Comparison of ENCODE assay signal across 11 cellular contexts in the genomic region with DNA sequence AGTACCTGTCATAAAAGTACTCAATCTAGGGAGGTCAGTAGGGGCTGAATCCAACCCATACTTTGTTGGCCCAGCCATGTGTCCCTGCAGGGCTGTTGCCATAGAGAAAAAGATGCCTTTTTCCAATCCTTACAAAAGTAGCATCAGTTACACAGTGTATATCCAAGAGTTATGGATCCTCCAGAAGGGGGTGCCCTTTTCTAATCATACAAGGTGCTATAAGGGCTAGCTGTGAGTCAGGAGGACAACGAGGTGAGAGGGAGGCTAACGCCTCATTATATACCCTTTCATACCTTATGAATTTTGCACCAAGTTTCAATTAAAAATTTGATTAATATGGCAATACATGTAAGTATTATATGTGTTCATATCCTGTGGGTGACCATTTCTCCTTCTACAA. TPM values are rescaled to one million over a fixed set of nuclear protein-coding genes. Genes with fewer than 3 reads are reported as not detected.
DNase-seq lines count a peak whose midpoint lies in the region; ATAC-seq and TF ChIP-seq lines count a peak whose summit lies in the region.
"Had no signal": no experiment of that assay in that cellular context is flagged by ENCODE, and none has a peak within 500 bp of the region (broad histone marks: within the 10 kb centered on the region; RNA-seq: fewer than 3 reads in every experiment).

No MANE protein-coding gene starts in this region.

- TF ChIP-seq CTCF in progenitor cell of endocrine pancreas (IDR thresholded peaks at IDR 0.05; ENCODE audit: unreplicated experiment): peak; percentile 42

- ATAC-seq in HG02973 (IDR thresholded peaks at IDR 0.05; ENCODE audit: unreplicated experiment): no peak
- no peak for ATAC-seq in activated CD8-positive, alpha-beta memory T cell treated with anti-CD3 and anti-CD28 coated beads, Interleukin-2, amount 10 ng/mL, durations not matched to agents 7 days and 5 days
- ATAC-seq: natural killer cell treated with Interleukin-12 subunit alpha and Interleukin-12 subunit beta and Interleukin-15 and Interleukin-18, amount 100 ng/mL, for 72 hours had no signal

- H3K4me3 Mint-ChIP-seq in activated naive CD4-positive, alpha-beta T cell treated with anti-CD3 and anti-CD28 coated beads for 36 hours: no peak overlapping the region
- H3K4me3 Mint-ChIP-seq in progenitor cell of endocrine pancreas (ENCODE audit: low read depth): no peak overlapping the region
- H3K4me3 Mint-ChIP-seq in activated CD8-positive, alpha-beta memory T cell treated with anti-CD3 and anti-CD28 coated beads, Interleukin-2, amount 10 ng/mL, durations not matched to agents 7 days and 5 days: no peak overlapping the region
- H3K4me3 Mint-ChIP-seq: natural killer cell treated with Interleukin-12 subunit alpha and Interleukin-12 subunit beta and Interleukin-15 and Interleukin-18, amount 100 ng/mL, for 72 hours had no signal

- peaks cover 13% of the 10 kb centered on the region for H3K4me1 Mint-ChIP-seq in activated naive CD4-positive, alpha-beta T cell treated with anti-CD3 and anti-CD28 coated beads for 36 hours (ENCODE audit: low read depth)
- peaks cover 10% of the 10 kb centered on the region for H3K4me1 Mint-ChIP-seq in progenitor cell of endocrine pancreas (ENCODE audit: low read depth)
- peaks cover 41% of the 10 kb centered on the region for H3K4me1 Mint-ChIP-seq in activated CD8-positive, alpha-beta memory T cell treated with anti-CD3 and anti-CD28 coated beads, Interleukin-2, amount 10 ng/mL, durations not matched to agents 7 days and 5 days

- no peaks in the 10 kb centered on the region for H3K36me3 Mint-ChIP-seq in activated naive CD4-positive, alpha-beta T cell treated with anti-CD3 and anti-CD28 coated beads for 36 hours (ENCODE audit: low read depth)
- no peaks in the 10 kb centered on the region for H3K36me3 Mint-ChIP-seq in progenitor cell of endocrine pancreas (ENCODE audit: insufficient read depth)
- H3K36me3 Mint-ChIP-seq in activated CD8-positive, alpha-beta memory T cell treated with anti-CD3 and anti-CD28 coated beads, Interleukin-2, amount 10 ng/mL, durations not matched to agents 7 days and 5 days: peaks cover 7% of the 10 kb centered on the region

- no peaks in the 10 kb centered on the region for H3K27me3 Mint-ChIP-seq in activated naive CD4-positive, alpha-beta T cell treated with anti-CD3 and anti-CD28 coated beads for 36 hours (ENCODE audit: low read depth)
- no peaks in the 10 kb centered on the region for H3K27me3 Mint-ChIP-seq in progenitor cell of endocrine pancreas
- H3K27me3 Mint-ChIP-seq in activated CD8-positive, alpha-beta memory T cell treated with anti-CD3 and anti-CD28 coated beads, Interleukin-2, amount 10 ng/mL, durations not matched to agents 7 days and 5 days: no peaks in the 10 kb centered on the region
- H3K27me3 Mint-ChIP-seq: natural killer cell treated with Interleukin-12 subunit alpha and Interleukin-12 subunit beta and Interleukin-15 and Interleukin-18, amount 100 ng/mL, for 72 hours had no signal

- intact Hi-C loops in activated naive CD4-positive, alpha-beta T cell treated with anti-CD3 and anti-CD28 coated beads for 36 hours (cut with micrococcal nuclease): loop anchor here (1.0 kb wide), 1 partner anchor 125 kb away; no protein-coding TSS in a partner anchor

- H3K9me3 Mint-ChIP-seq in activated naive CD4-positive, alpha-beta T cell treated with anti-CD3 and anti-CD28 coated beads for 36 hours: no peaks in the 10 kb centered on the region
- no peaks in the 10 kb centered on the region for H3K9me3 Mint-ChIP-seq in progenitor cell of endocrine pancreas (ENCODE audit: low read depth)
- no peaks in the 10 kb centered on the region for H3K9me3 Mint-ChIP-seq in activated CD8-positive, alpha-beta memory T cell treated with anti-CD3 and anti-CD28 coated beads, Interleukin-2, amount 10 ng/mL, durations not matched to agents 7 days and 5 days (ENCODE audit: low read depth)
- H3K9me3 Mint-ChIP-seq: natural killer cell treated with Interleukin-12 subunit alpha and Interleukin-12 subunit beta and Interleukin-15 and Interleukin-18, amount 100 ng/mL, for 72 hours had no signal

- peak; percentile 8 for DNase-seq in activated naive CD4-positive, alpha-beta T cell treated with anti-CD3 and anti-CD28 coated beads for 36 hours
- DNase-seq in activated naive CD4-positive, alpha-beta T cell treated with anti-CD3 and anti-CD28 coated beads, Interleukin-2, amount 50 U/mL, for 16 hours: no peak
- DNase-seq in MV-4-11 (lab: John Stamatoyannopoulos, UW) (peak; percentile 21), cerebellum (ENCODE audit: low spot score) (peak; percentile 15), progenitor cell of endocrine pancreas (ENCODE audit: low spot score, unreplicated experiment) (no peak)
- no peak for DNase-seq in activated CD8-positive, alpha-beta memory T cell treated with anti-CD3 and anti-CD28 coated beads, Interleukin-2, amount 10 ng/mL, durations not matched to agents 7 days and 5 days
- no peak for DNase-seq in stimulated activated CD4-positive, alpha-beta T cell treated with anti-CD3 and anti-CD28 coated beads, Interleukin-4, amount 100 ng/mL, for 1 hour
- DNase-seq: activated CD8-positive, alpha-beta memory T cell treated with anti-CD3 and anti-CD28 coated beads for 24 hours; NCI-H1105 treated with DMSO at 0.1 percent for 48 hours had no signal

- H3K27ac Mint-ChIP-seq in activated naive CD4-positive, alpha-beta T cell treated with anti-CD3 and anti-CD28 coated beads for 36 hours: no peak overlapping the region
- no peak overlapping the region for H3K27ac Mint-ChIP-seq in progenitor cell of endocrine pancreas
- no peak overlapping the region for H3K27ac Mint-ChIP-seq in activated CD8-positive, alpha-beta memory T cell treated with anti-CD3 and anti-CD28 coated beads, Interleukin-2, amount 10 ng/mL, durations not matched to agents 7 days and 5 days
- H3K27ac Mint-ChIP-seq: natural killer cell treated with Interleukin-12 subunit alpha and Interleukin-12 subunit beta and Interleukin-15 and Interleukin-18, amount 100 ng/mL, for 72 hours had no signal

- CTCF ChIA-PET in activated naive CD4-positive, alpha-beta T cell treated with anti-CD3 and anti-CD28 coated beads for 36 hours (lab: Charles Lee): interaction anchor here (1.2 to 2.4 kb wide), 2 partner anchors 24 to 124 kb away, joined by 3 to 5 read pairs; no protein-coding TSS in a partner anchor
- CTCF ChIA-PET in activated CD8-positive, alpha-beta memory T cell treated with anti-CD3 and anti-CD28 coated beads, Interleukin-2, amount 10 ng/mL, durations not matched to agents 7 days and 5 days (lab: Charles Lee): no interaction called here

RNA-seq across cellular contexts. Expression of gene KIAA0825, which starts 4.8 kb away (rescaled TPM):
- under 1 TPM; 0.07 to 0.24 TPM for total RNA-seq in activated naive CD4-positive, alpha-beta T cell treated with anti-CD3 and anti-CD28 coated beads for 36 hours
- total RNA-seq in cerebellum: 25.2 TPM
- total RNA-seq in progenitor cell of endocrine pancreas: 5.8 and 6.3 TPM in 2 replicates
- 1 to 10 TPM; 2.7 to 3.3 TPM for total RNA-seq in activated CD8-positive, alpha-beta memory T cell treated with anti-CD3 and anti-CD28 coated beads, Interleukin-2, amount 10 ng/mL, durations not matched to agents 7 days and 5 days

RNA-seq across cellular contexts. Expression of gene SLF1, which starts 4.9 kb away (rescaled TPM):
- 10 to 100 TPM; 12.4 to 12.8 TPM for total RNA-seq in activated naive CD4-positive, alpha-beta T cell treated with anti-CD3 and anti-CD28 coated beads for 36 hours
- total RNA-seq in cerebellum: 54.3 TPM
- total RNA-seq in progenitor cell of endocrine pancreas: 15.7 and 17.4 TPM in 2 replicates
- total RNA-seq in activated CD8-positive, alpha-beta memory T cell treated with anti-CD3 and anti-CD28 coated beads, Interleukin-2, amount 10 ng/mL, durations not matched to agents 7 days and 5 days: 10 to 100 TPM; 27.5 to 33.1 TPM

Comparison
In these comparisons a context has a peak if more than half of its experiments do, and no peak if none do; other contexts are left out.
1. DNase-seq: peak in activated naive CD4-positive, alpha-beta T cell treated with anti-CD3 and anti-CD28 coated beads for 36 hours (single experiment), MV-4-11 (single experiment) and cerebellum (single experiment); none in activated naive CD4-positive, alpha-beta T cell treated with anti-CD3 and anti-CD28 coated beads, Interleukin-2, amount 50 U/mL, for 16 hours (single experiment), progenitor cell of endocrine pancreas (single experiment), activated CD8-positive, alpha-beta memory T cell treated with anti-CD3 and anti-CD28 coated beads, Interleukin-2, amount 10 ng/mL, durations not matched to agents 7 days and 5 days (single experiment) and stimulated activated CD4-positive, alpha-beta T cell treated with anti-CD3 and anti-CD28 coated beads, Interleukin-4, amount 100 ng/mL, for 1 hour (single experiment).